Comparison of ENCODE assay signal across 22 cellular contexts in the genomic region with DNA sequence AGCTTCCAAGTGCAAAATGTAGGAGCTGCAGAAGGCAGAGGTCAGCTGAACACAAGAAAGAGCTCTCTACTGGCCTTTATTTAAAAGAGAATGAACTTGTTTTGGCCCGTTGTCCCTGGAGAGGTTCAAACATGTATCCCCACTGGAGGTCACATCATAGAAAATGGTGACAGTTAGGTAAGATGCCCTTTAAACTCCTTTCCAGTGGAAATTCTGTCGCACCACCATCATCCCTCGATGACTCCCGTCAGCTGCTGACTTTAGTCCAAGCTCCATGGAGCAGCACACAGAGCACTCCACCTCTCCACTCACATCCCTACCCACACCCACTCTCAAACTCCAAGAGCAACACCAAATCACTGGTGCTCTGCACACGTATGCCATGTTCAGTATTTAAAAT. TPM values are rescaled to one million over a fixed set of nuclear protein-coding genes. Genes with fewer than 3 reads are reported as not detected.
"Had no signal": no experiment of that assay in that cellular context is flagged by ENCODE, and none has a peak within 500 bp of the region (broad histone marks: within the 10 kb centered on the region; RNA-seq: fewer than 3 reads in every experiment).

No MANE protein-coding gene starts in this region.

- H3K27me3 ChIP-seq: cardiac muscle cell, dorsolateral prefrontal cortex, esophagus squamous epithelium, gastroesophageal sphincter, heart right ventricle had no signal

- ATAC-seq: activated CD4-positive, CD25-positive, alpha-beta regulatory T cell treated with anti-CD3 and anti-CD28 coated beads, Interleukin-2, amount 50 U/mL, for 24 hours; activated CD8-positive, alpha-beta memory T cell treated with anti-CD3 and anti-CD28 coated beads, Interleukin-2, amount 10 ng/mL, durations not matched to agents 7 days and 5 days; activated CD8-positive, alpha-beta T cell treated with anti-CD3 and anti-CD28 coated beads for 36 hours; effector memory CD8-positive, alpha-beta T cell; gastroesophageal sphincter; stimulated activated naive CD8-positive, alpha-beta T cell treated with anti-CD3 and anti-CD28 coated beads, Interleukin-15, Interleukin-2, amounts not matched to agents 100 U/mL and 50 U/mL, for 24 hours had no signal

- H3K9me3 ChIP-seq: esophagus squamous epithelium, gastroesophageal sphincter, mucosa of descending colon had no signal

- H3K36me3 ChIP-seq: cardiac muscle cell, esophagus squamous epithelium, gastroesophageal sphincter, heart right ventricle had no signal

- H3K27ac ChIP-seq: cardiac muscle cell, esophagus squamous epithelium, VCaP had no signal

- H3K4me3 ChIP-seq: cardiac muscle cell, dorsolateral prefrontal cortex, esophagus squamous epithelium, gastroesophageal sphincter, heart right ventricle, mucosa of descending colon had no signal

- DNase-seq: activated CD4-positive, alpha-beta T cell treated with anti-CD3 and anti-CD28 coated beads, Interleukin-2, amount 10 ng/mL, durations not matched to agents 24 days and 14 days; activated CD8-positive, alpha-beta memory T cell treated with anti-CD3 and anti-CD28 coated beads, Interleukin-2, amount 10 ng/mL, durations not matched to agents 7 days and 5 days; activated CD8-positive, alpha-beta T cell treated with anti-CD3 and anti-CD28 coated beads for 36 hours; activated effector memory CD4-positive, alpha-beta T cell treated with anti-CD3 and anti-CD28 coated beads, Interleukin-2, amount 50 U/mL, for 16 hours; activated naive CD4-positive, alpha-beta T cell treated with anti-CD3 and anti-CD28 coated beads, Interleukin-2, amount 10 ng/mL, durations not matched to agents 7 days and 5 days; activated T-cell treated with anti-CD3 and anti-CD28 coated beads for 4 hours; amygdala; effector memory CD8-positive, alpha-beta T cell; esophagus squamous epithelium; islet precursor cell; left cardiac atrium; mucosa of descending colon; stimulated activated CD4-positive, alpha-beta T cell treated with anti-CD3 and anti-CD28 coated beads, Interleukin-4, amount 100 ng/mL, for 24 hours; stimulated activated naive CD8-positive, alpha-beta T cell treated with anti-CD3 and anti-CD28 coated beads, Interleukin-15, Interleukin-2, amounts not matched to agents 100 U/mL and 50 U/mL, for 24 hours; T-helper 2 cell had no signal

RNA-seq across cellular contexts. Expression of a gene that starts 15.2 kb away (rescaled TPM):
- total RNA-seq: activated CD4-positive, alpha-beta T cell treated with anti-CD3 and anti-CD28 coated beads, Interleukin-2, amount 10 ng/mL, durations not matched to agents 24 days and 14 days; activated CD8-positive, alpha-beta memory T cell treated with anti-CD3 and anti-CD28 coated beads, Interleukin-2, amount 10 ng/mL, durations not matched to agents 7 days and 5 days; activated CD8-positive, alpha-beta T cell treated with anti-CD3 and anti-CD28 coated beads for 36 hours; cardiac muscle cell had no signal
- polyA plus RNA-seq: neural cell had no signal
